In the genomic region with DNA sequence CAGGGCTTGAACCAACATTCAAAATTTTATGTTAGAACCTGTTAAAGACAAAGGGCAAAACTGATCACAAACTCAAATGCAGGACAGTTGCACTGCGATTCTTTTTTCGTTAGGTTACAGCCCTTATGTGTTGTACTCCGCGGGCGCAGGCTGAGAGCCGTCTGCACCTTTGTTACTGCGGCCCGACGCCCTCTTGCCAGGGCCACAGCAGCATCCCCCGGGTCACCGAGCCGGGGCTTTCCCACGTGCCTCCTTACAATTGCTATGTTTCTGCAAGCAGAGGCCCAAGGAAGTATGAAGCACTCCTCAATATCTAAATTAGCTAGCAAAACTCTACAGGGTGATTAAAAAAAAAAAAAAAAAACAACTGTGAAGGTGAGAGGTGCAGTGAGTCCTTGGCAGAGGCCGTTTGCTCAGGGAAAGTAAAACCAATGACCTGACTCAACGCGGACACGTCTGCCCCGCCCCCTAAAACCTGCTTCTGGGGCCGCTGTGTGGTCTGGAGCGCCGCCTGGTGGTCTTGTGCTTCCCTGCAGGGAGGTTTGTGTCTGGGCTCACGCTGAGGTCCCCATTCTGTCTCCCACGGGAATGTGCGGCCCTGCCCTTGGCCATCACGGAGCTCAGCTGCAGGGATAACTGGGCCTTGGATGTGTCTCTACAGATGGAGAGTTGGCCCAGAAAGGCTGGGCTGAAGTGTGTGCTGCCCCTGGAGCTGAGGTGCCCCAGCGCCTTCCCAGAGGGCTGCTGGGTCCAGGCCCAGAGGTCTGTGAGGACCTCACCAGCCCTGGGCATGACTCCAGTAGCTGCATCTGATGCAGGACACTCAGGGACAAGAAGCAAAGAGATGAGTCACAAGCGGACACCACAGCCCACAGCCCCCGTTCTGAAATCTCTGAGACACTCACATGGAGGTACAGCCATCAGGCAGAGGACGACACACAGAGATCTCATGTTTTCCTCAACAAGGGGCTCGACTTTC, we compare ENCODE assay signal across 8 cellular contexts.
DNase-seq lines count a peak whose midpoint lies in the region; ATAC-seq lines count a peak whose summit lies in the region.

No MANE protein-coding gene starts in this region.

- H3K4me1 Mint-ChIP-seq in effector memory CD8-positive, alpha-beta T cell (ENCODE audit: low read depth in 2 of 2): peaks cover 8 to 15% of the 10 kb centered on the region in 2 donors

- H3K4me3 Mint-ChIP-seq in effector memory CD8-positive, alpha-beta T cell: peak overlapping the region in 1 of 2 donors; percentile 34

- DNase-seq in NCI-H2081 (lab: John Stamatoyannopoulos, UW) (peak; percentile 43 to 66), NCI-H2081 treated with DMSO at 0.1 percent for 48 hours (lab: John Stamatoyannopoulos, UW) (no peak), NCI-H2171 treated with DMSO at 0.1 percent for 48 hours (lab: John Stamatoyannopoulos, UW) (peak; percentile 69), ecto neural progenitor cell (ENCODE audit: low spot score) (no peak)
- DNase-seq in activated CD4-positive, alpha-beta T cell treated with anti-CD3 and anti-CD28 coated beads for 4 hours: peak; percentile 70 to 80
- peak; percentile 65 to 72 (median 68) for DNase-seq in effector memory CD8-positive, alpha-beta T cell
- peak; percentile 72 to 76 for DNase-seq in stimulated activated CD4-positive, alpha-beta T cell treated with anti-CD3 and anti-CD28 coated beads, Interleukin-15, amount 100 ng/mL, for 48 hours (ENCODE audit: low read depth in 2 of 2)

- no peak overlapping the region for H3K27ac Mint-ChIP-seq in effector memory CD8-positive, alpha-beta T cell

- no peaks in the 10 kb centered on the region for H3K9me3 Mint-ChIP-seq in effector memory CD8-positive, alpha-beta T cell

- H3K36me3 Mint-ChIP-seq in effector memory CD8-positive, alpha-beta T cell (ENCODE audit: insufficient read depth): no peaks in the 10 kb centered on the region

- ATAC-seq in effector memory CD8-positive, alpha-beta T cell (replicated peaks): peak; percentile 70
- no peak for ATAC-seq in GM21390 (IDR thresholded peaks at IDR 0.05; ENCODE audit: unreplicated experiment)

- H3K27me3 Mint-ChIP-seq in effector memory CD8-positive, alpha-beta T cell: peaks cover 63 to 84% of the 10 kb centered on the region in 2 donors

Comparison
In these comparisons a context has a peak if more than half of its experiments do, and no peak if none do; other contexts are left out.
1. DNase-seq: peak in NCI-H2081 (2 of 2), NCI-H2171 treated with DMSO at 0.1 percent for 48 hours (single experiment), activated CD4-positive, alpha-beta T cell treated with anti-CD3 and anti-CD28 coated beads for 4 hours (2 of 2), effector memory CD8-positive, alpha-beta T cell (3 of 3) and stimulated activated CD4-positive, alpha-beta T cell treated with anti-CD3 and anti-CD28 coated beads, Interleukin-15, amount 100 ng/mL, for 48 hours (2 of 2); none in NCI-H2081 treated with DMSO at 0.1 percent for 48 hours (single experiment) and ecto neural progenitor cell (single experiment).